22 cellular contexts compared by ENCODE assay signal in genomic region chr6:45558858-45559257, GRCh38.
DNase-seq lines count a peak whose midpoint lies in the region; ATAC-seq, FAIRE-seq and TF ChIP-seq lines count a peak whose summit lies in the region.
"Had no signal": no experiment of that assay in that cellular context is flagged by ENCODE, and none has a peak within 500 bp of the region (broad histone marks: within the 10 kb centered on the region; RNA-seq: fewer than 3 reads in every experiment).

No MANE protein-coding gene starts in this region.

- H3K4me3 Mint-ChIP-seq in activated CD4-positive, alpha-beta T cell treated with anti-CD3 and anti-CD28 coated beads for 36 hours, result peak overlapping the region; percentile 54
- H3K4me3 Mint-ChIP-seq: activated CD8-positive, alpha-beta memory T cell treated with anti-CD3 and anti-CD28 coated beads, Interleukin-2, amount 10 ng/mL, durations not matched to agents 7 days and 5 days; CD4-positive, alpha-beta T cell; mesothelial cell of epicardium had no signal

- POLR2A ChIA-PET in activated CD4-positive, alpha-beta T cell treated with anti-CD3 and anti-CD28 coated beads for 36 hours (lab: Charles Lee), result no interaction called here
- POLR2A ChIA-PET in GM12878 (lab: Charles Lee), result no interaction called here

- TF ChIP-seq POLR2A in GM12878 (IDR thresholded peaks at IDR 0.05; ENCODE audit: low read depth, low read length) (no peak), GM12891 (IDR thresholded peaks at IDR 0.05; ENCODE audit: low read depth, low read length) (no peak), thyroid gland (IDR thresholded peaks at IDR 0.05) (no peak)

- H3K9ac ChIP-seq in GM12878 (ENCODE audit: control insufficient read depth, insufficient read depth, low read length), result no peak overlapping the region

- in situ Hi-C loops in GM12878 (cut with MboI), result no loop called here

- H3K4me3 ChIP-seq in GM12878, result no peak overlapping the region
- no peak overlapping the region for H3K4me3 ChIP-seq in thyroid gland (replicated peaks in 1 of 3)
- H3K4me3 ChIP-seq: coronary artery, SJSA1 had no signal

- peak overlapping the region; percentile 82 for H3K27ac Mint-ChIP-seq in activated CD4-positive, alpha-beta T cell treated with anti-CD3 and anti-CD28 coated beads for 36 hours
- H3K27ac Mint-ChIP-seq: activated CD8-positive, alpha-beta memory T cell treated with anti-CD3 and anti-CD28 coated beads, Interleukin-2, amount 10 ng/mL, durations not matched to agents 7 days and 5 days; CD4-positive, alpha-beta T cell; mesothelial cell of epicardium had no signal

- TF ChIP-seq EP300 in GM12878 (IDR thresholded peaks at IDR 0.05; ENCODE audit: borderline replicate concordance in 1 of 2, control insufficient read depth in 1 of 2, low read depth in 2 of 2, low read length in 2 of 2), result no peak

- FAIRE-seq in GM12878 (lab: Jason Lieb, UNC), result peak; percentile 7
- no peak for FAIRE-seq in GM12891 (lab: Jason Lieb, UNC)

- TF ChIP-seq RAD21 in GM12878 (IDR thresholded peaks at IDR 0.05; ENCODE audit: insufficient read depth, low read depth, low read length), result no peak

- H3K36me3 Mint-ChIP-seq in activated CD4-positive, alpha-beta T cell treated with anti-CD3 and anti-CD28 coated beads for 36 hours (ENCODE audit: low read depth), result peaks cover 6% of the 10 kb centered on the region
- H3K36me3 Mint-ChIP-seq: mesothelial cell of epicardium had no signal

- no TSS peak for BruUV-seq in GM12878 (replicated peaks; lab: Mats Ljungman, UMichigan)

- TF ChIP-seq CTCF in GM12878 (IDR thresholded peaks at IDR 0.05 in 2 of 3, conservative IDR thresholded peaks at IDR 0.05 in 1 of 3; ENCODE audit: control insufficient read depth in 2 of 3, extremely low read depth in 1 of 3, insufficient read depth in 1 of 3, low read depth in 3 of 3, low read length in 3 of 3), result no peak
- TF ChIP-seq CTCF in thyroid gland (IDR thresholded peaks at IDR 0.05), result no peak

- SMC1A ChIA-PET in GM12878 (lab: Charles Lee; ENCODE audit: uncharacterized antibody, unreplicated experiment), result no interaction called here

- H3K9me3 ChIP-seq in GM12878 (replicated peaks; ENCODE audit: control insufficient read depth, insufficient read depth, low read length), result peaks cover 1% of the 10 kb centered on the region; the same call in 1 of the 3 replicates
- no peaks in the 10 kb centered on the region for H3K9me3 ChIP-seq in thyroid gland
- H3K9me3 ChIP-seq: SJSA1 had no signal

- intact Hi-C loops in activated CD4-positive, alpha-beta T cell treated with anti-CD3 and anti-CD28 coated beads for 36 hours (cut with DNase I, micrococcal nuclease), result loop anchor here in 1 of 2 experiments (1.0 kb wide), 2 partner anchors 28 to 151 kb away; no protein-coding TSS in a partner anchor
- intact Hi-C loops in GM12878 (cut with micrococcal nuclease; ENCODE audit: unreplicated experiment), result no loop called here
- intact Hi-C loops in thyroid gland (cut with DNase I), result no loop called here

- no peak overlapping the region for H2AFZ ChIP-seq in GM12878 (ENCODE audit: control insufficient read depth, low read depth, low read length)

- no peak for DNase-seq in activated CD4-positive, alpha-beta T cell treated with anti-CD3 and anti-CD28 coated beads for 36 hours
- no peak for DNase-seq in activated CD4-positive, alpha-beta T cell treated with anti-CD3 and anti-CD28 coated beads, Interleukin-2, amount 50 U/mL, for 48 hours
- DNase-seq in GM12878 (ENCODE audit: low read depth, low spot score), result peak; percentile 3
- DNase-seq in GM12891 (ENCODE audit: insufficient read length, low spot score), result no peak
- DNase-seq in thyroid gland, result no peak
- DNase-seq: 8988T; activated CD8-positive, alpha-beta memory T cell treated with anti-CD3 and anti-CD28 coated beads, Interleukin-2, amount 10 ng/mL, durations not matched to agents 7 days and 5 days; amniotic stem cell; CD4-positive, alpha-beta T cell; head of caudate nucleus; islet precursor cell; KBM-7; NCI-H1436; stimulated activated CD4-positive, alpha-beta T cell treated with anti-CD3 and anti-CD28 coated beads, Interleukin-4, amount 100 ng/mL, for 4 hours had no signal

- H3K79me2 ChIP-seq in GM12878 (ENCODE audit: control insufficient read depth, insufficient read depth, low read length), result no peaks in the 10 kb centered on the region

- H3K27ac ChIP-seq in GM12878 (ENCODE audit: control insufficient read depth, insufficient read depth) (no peak overlapping the region), thyroid gland (no peak overlapping the region)
- H3K27ac ChIP-seq: coronary artery, SJSA1 had no signal

- H3K36me3 ChIP-seq in GM12878 (ENCODE audit: control insufficient read depth in 2 of 2, insufficient read depth in 2 of 2, low read length in 1 of 2) (no peaks in the 10 kb centered on the region), thyroid gland (no peaks in the 10 kb centered on the region)
- H3K36me3 ChIP-seq: SJSA1 had no signal

- H3K27me3 ChIP-seq in GM12878 (replicated peaks in 1 of 2; ENCODE audit: control insufficient read depth in 2 of 2, insufficient read depth in 2 of 2, low read length in 1 of 2) (no peaks in the 10 kb centered on the region; a peak in 3 of 4 replicates), thyroid gland (no peaks in the 10 kb centered on the region)
- H3K27me3 ChIP-seq: SJSA1 had no signal

- H3K9me3 Mint-ChIP-seq in activated CD4-positive, alpha-beta T cell treated with anti-CD3 and anti-CD28 coated beads for 36 hours (ENCODE audit: low read depth), result no peaks in the 10 kb centered on the region
- H3K9me3 Mint-ChIP-seq: CD4-positive, alpha-beta T cell; mesothelial cell of epicardium had no signal

- peak; percentile 90 for ATAC-seq in activated CD4-positive, alpha-beta T cell treated with anti-CD3 and anti-CD28 coated beads for 36 hours
- ATAC-seq in GM18907 (IDR thresholded peaks at IDR 0.05; ENCODE audit: unreplicated experiment) (peak; percentile 61), HG02763 (IDR thresholded peaks at IDR 0.05; ENCODE audit: unreplicated experiment) (peak; percentile 45), GM12878 (peak; percentile 46; the same call in 1 of the 3 replicates), GM19035 (IDR thresholded peaks at IDR 0.05; ENCODE audit: unreplicated experiment) (no peak)
- ATAC-seq: activated CD8-positive, alpha-beta memory T cell treated with anti-CD3 and anti-CD28 coated beads, Interleukin-2, amount 10 ng/mL, durations not matched to agents 7 days and 5 days; esophagus mucosa; sciatic nerve had no signal

- no peaks in the 10 kb centered on the region for H4K20me1 ChIP-seq in GM12878 (ENCODE audit: control insufficient read depth, insufficient read depth)

- RAD21 ChIA-PET in GM12878 (lab: Charles Lee; ENCODE audit: unreplicated experiment), result no interaction called here

- H3K4me1 Mint-ChIP-seq in activated CD4-positive, alpha-beta T cell treated with anti-CD3 and anti-CD28 coated beads for 36 hours, result peaks cover 32% of the 10 kb centered on the region

- H3K4me2 ChIP-seq in GM12878 (ENCODE audit: control insufficient read depth, insufficient read depth), result peak overlapping the region; percentile 27; the same call in 1 of the 2 replicates

- H3K27me3 Mint-ChIP-seq in activated CD4-positive, alpha-beta T cell treated with anti-CD3 and anti-CD28 coated beads for 36 hours, result peaks cover 3% of the 10 kb centered on the region
- H3K27me3 Mint-ChIP-seq: CD4-positive, alpha-beta T cell had no signal

- no peaks in the 10 kb centered on the region for H3K4me1 ChIP-seq in GM12878 (ENCODE audit: control insufficient read depth, insufficient read depth, low read length)
- peaks cover 0 to 9% of the 10 kb centered on the region in 2 donors for H3K4me1 ChIP-seq in thyroid gland

- CTCF ChIA-PET in activated CD4-positive, alpha-beta T cell treated with anti-CD3 and anti-CD28 coated beads for 36 hours (lab: Charles Lee), result no interaction called here
- CTCF ChIA-PET in GM12878 (lab: Yijun Ruan, JAX), result no interaction called here

TF ChIP-seq in GM12878, 131 proteins besides CTCF, POLR2A, EP300 and RAD21 (continues in another document):
- TF ChIP-seq SP1 (IDR thresholded peaks at IDR 0.05; ENCODE audit: low read depth, low read length), result no peak
- TF ChIP-seq SMAD5 (IDR thresholded peaks at IDR 0.05; ENCODE audit: low read depth), result no peak
- TF ChIP-seq ZBED1 (IDR thresholded peaks at IDR 0.05; ENCODE audit: borderline replicate concordance), result no peak

TF ChIP-seq in GM12891, 5 proteins besides CTCF, POLR2A, EP300 and RAD21:
- TF ChIP-seq PAX5 (IDR thresholded peaks at IDR 0.05; ENCODE audit: insufficient read depth, low read length, severe bottlenecking), result no peak
- TF ChIP-seq POU2F2 (IDR thresholded peaks at IDR 0.05; ENCODE audit: low read depth, low read length), result no peak
- TF ChIP-seq SPI1 (IDR thresholded peaks at IDR 0.05; ENCODE audit: low read depth, low read length), result no peak
- no peak for TF ChIP-seq POLR2AphosphoS5 (IDR thresholded peaks at IDR 0.05; ENCODE audit: low read depth, low read length)
- TF ChIP-seq TAF1 (IDR thresholded peaks at IDR 0.05; ENCODE audit: low read depth, low read length), result no peak
TF ChIP-seq in GM12891: peak in this region for 0.
